ENCODE assay signal across 33 cellular contexts in genomic region chr2:103627301-103627700, GRCh38.
"Had no signal": no experiment of that assay in that cellular context is flagged by ENCODE, and none has a peak within 500 bp of the region (broad histone marks: within the 10 kb centered on the region; RNA-seq: fewer than 3 reads in every experiment).

No MANE protein-coding gene starts in this region.

- DNase-seq: activated effector memory CD4-positive, alpha-beta T cell treated with anti-CD3 and anti-CD28 coated beads, Interleukin-2, amount 50 U/mL, for 16 hours; activated effector memory CD4-positive, alpha-beta T cell treated with Interleukin-2 at 50 U/mL for 16 hours; activated gamma-delta T cell; activated gamma-delta T cell treated with Interleukin-2 at 50 U/mL for 16 hours; activated naive CD4-positive, alpha-beta T cell; activated naive CD4-positive, alpha-beta T cell treated with anti-CD3 and anti-CD28 coated beads for 36 hours; activated naive CD4-positive, alpha-beta T cell treated with anti-CD3 and anti-CD28 coated beads, Interleukin-2, amount 10 ng/mL, durations not matched to agents 7 days and 5 days; activated naive CD4-positive, alpha-beta T cell treated with anti-CD3 and anti-CD28 coated beads, Interleukin-2, amount 50 U/mL, for 16 hours; activated naive CD4-positive, alpha-beta T cell treated with Interleukin-2 at 50 U/mL for 16 hours; activated naive CD8-positive, alpha-beta T cell treated with anti-CD3 and anti-CD28 coated beads for 36 hours; activated naive CD8-positive, alpha-beta T cell treated with anti-CD3 and anti-CD28 coated beads, Interleukin-2, amount 10 ng/mL, durations not matched to agents 7 days and 5 days; activated naive CD8-positive, alpha-beta T cell treated with anti-CD3 and anti-CD28 coated beads, Interleukin-2, amount 50 U/mL, for 24 hours; activated T-cell treated with anti-CD3 and anti-CD28 coated beads, Interleukin-2, amount 50 U/mL, for 24 hours; activated T-cell treated with anti-CD3 and anti-CD28 coated beads, Interleukin-2, amount 50 U/mL, for 4 hours; activated T-cell treated with anti-CD3 and anti-CD28 coated beads, Interleukin-2, amount 50 U/mL, for 48 hours; activated T-cell treated with anti-CD3 and anti-CD28 coated beads, Interleukin-2, amount 50 U/mL, for 72 hours; adrenal gland; amniotic stem cell; amygdala; anterior cingulate cortex; aorta; body of pancreas; brain microvascular endothelial cell; caudate nucleus; central memory CD4-positive, alpha-beta T cell; cerebellar nuclear complex had no signal

- H3K9me3 ChIP-seq: adrenal gland had no signal

- FAIRE-seq: astrocyte, bronchial epithelial cell had no signal

- ATAC-seq: activated naive CD4-positive, alpha-beta T cell treated with anti-CD3 and anti-CD28 coated beads, Interleukin-2, amount 50 U/mL, for 72 hours; activated naive CD8-positive, alpha-beta T cell treated with anti-CD3 and anti-CD28 coated beads, Interleukin-2, amount 50 U/mL, for 24 hours; activated T-cell treated with anti-CD3 and anti-CD28 coated beads, Interleukin-2, amount 50 U/mL, for 4 hours; activated T-cell treated with anti-CD3 and anti-CD28 coated beads, Interleukin-2, amount 50 U/mL, for 72 hours; activated T-helper 17 cell treated with anti-CD3 and anti-CD28 coated beads, Interleukin-2, amount 50 U/mL, for 72 hours; body of pancreas had no signal

- H3K27ac ChIP-seq: adrenal gland, ascending aorta, body of pancreas, brain microvascular endothelial cell, breast epithelium, cardiac muscle cell had no signal

- H3K36me3 ChIP-seq: adrenal gland, ascending aorta, brain microvascular endothelial cell, breast epithelium, cardiac muscle cell had no signal

- H3K4me1 ChIP-seq: adrenal gland, ascending aorta, body of pancreas, breast epithelium had no signal

- H3K4me3 ChIP-seq: adrenal gland, ascending aorta, body of pancreas, breast epithelium, cardiac muscle cell had no signal
